ENCODE assay signal across 8 cellular contexts in genomic region chr3:152071924-152072323, GRCh38.
DNase-seq lines count a peak whose midpoint lies in the region; ATAC-seq and TF ChIP-seq lines count a peak whose summit lies in the region.

No MANE protein-coding gene starts in this region.

- no peak overlapping the region for H3K27ac ChIP-seq in DOHH2 (ENCODE audit: low read depth, low read length)
- H3K27ac ChIP-seq in Peyer's patch = no peak overlapping the region

- H3K36me3 Mint-ChIP-seq in osteocyte (ENCODE audit: unreplicated experiment) = peaks cover 4% of the 10 kb centered on the region

- no peaks in the 10 kb centered on the region for H4K20me1 ChIP-seq in DOHH2 (ENCODE audit: control insufficient read depth, insufficient read depth, low read depth, low read length)

- ATAC-seq in esophagus mucosa (peak; percentile 76), HG03571 (IDR thresholded peaks at IDR 0.05; ENCODE audit: unreplicated experiment) (no peak), GM21526 (IDR thresholded peaks at IDR 0.05; ENCODE audit: low FRiP score, unreplicated experiment) (no peak), HG02938 (IDR thresholded peaks at IDR 0.05; ENCODE audit: unreplicated experiment) (no peak)

- H3K4me1 Mint-ChIP-seq in osteocyte (ENCODE audit: unreplicated experiment) = peaks cover 12% of the 10 kb centered on the region

- H3K9me3 Mint-ChIP-seq in osteocyte (ENCODE audit: unreplicated experiment) = no peaks in the 10 kb centered on the region

- H3K4me3 ChIP-seq in DOHH2 (ENCODE audit: low read length) = no peak overlapping the region
- H3K4me3 ChIP-seq in H7 (ENCODE audit: insufficient read depth, low read depth, low read length) = no peak overlapping the region
- H3K4me3 ChIP-seq in Peyer's patch = no peak overlapping the region

- DNase-seq in H7 = peak; percentile 26
- DNase-seq in Peyer's patch = no peak
- no peak for DNase-seq in osteocyte (ENCODE audit: extremely low spot score, unreplicated experiment)

- H3K4me1 ChIP-seq in DOHH2 (ENCODE audit: control insufficient read depth, low read length) = no peaks in the 10 kb centered on the region
- H3K4me1 ChIP-seq in Peyer's patch = no peaks in the 10 kb centered on the region

- peak; percentile 76 for TF ChIP-seq CTCF in DOHH2 (IDR thresholded peaks at IDR 0.05; ENCODE audit: low read depth, low read length, poor library complexity, severe bottlenecking)
- peak in 4 of 6 experiments; percentile 36 to 63 (median 54) for TF ChIP-seq CTCF in Peyer's patch (IDR thresholded peaks at IDR 0.05)
- TF ChIP-seq CTCF in osteocyte (IDR thresholded peaks at IDR 0.05) = peak; percentile 64

- H3K9me3 ChIP-seq in DOHH2 (ENCODE audit: control insufficient read depth, insufficient read depth, low read length) (0 out of 2 replicates have a peak, but pooled peaks cover 5% of the 10 kb centered on the region), Peyer's patch (no peaks in the 10 kb centered on the region)

- TF ChIP-seq POLR2A in Peyer's patch (IDR thresholded peaks at IDR 0.05) = no peak

- H3K27me3 ChIP-seq in DOHH2 (ENCODE audit: control insufficient read depth, low read length) (no peaks in the 10 kb centered on the region), H7 (ENCODE audit: control insufficient read depth, insufficient read depth, low read length) (no peaks in the 10 kb centered on the region), Peyer's patch (no peaks in the 10 kb centered on the region)

- H3K36me3 ChIP-seq in DOHH2 (ENCODE audit: control insufficient read depth, low read length) (no peaks in the 10 kb centered on the region), H7 (replicated peaks; ENCODE audit: control insufficient read depth, insufficient read depth, low read length) (no peaks in the 10 kb centered on the region), Peyer's patch (no peaks in the 10 kb centered on the region)

- no peaks in the 10 kb centered on the region for H3K79me2 ChIP-seq in DOHH2 (ENCODE audit: control insufficient read depth, low read length)

- no peaks in the 10 kb centered on the region for H3K9me2 ChIP-seq in DOHH2 (replicated peaks; ENCODE audit: control insufficient read depth, low read length)

- H3F3A ChIP-seq in DOHH2 (ENCODE audit: control insufficient read depth, insufficient read depth) = no peaks in the 10 kb centered on the region

- no peak overlapping the region for H3K4me3 Mint-ChIP-seq in osteocyte (ENCODE audit: unreplicated experiment)

- H3K4me2 ChIP-seq in DOHH2 (ENCODE audit: low read length) = no peak overlapping the region

- H3K27me3 Mint-ChIP-seq in osteocyte (ENCODE audit: unreplicated experiment) = no peaks in the 10 kb centered on the region

- no peak overlapping the region for H3K27ac Mint-ChIP-seq in osteocyte (ENCODE audit: unreplicated experiment)
